In genomic region chr12:77679701-77680100, GRCh38 we compare ENCODE assay signal across 3 cellular contexts.
TF ChIP-seq lines count a peak whose summit lies in the region.

No MANE protein-coding gene starts in this region.

TF ChIP-seq in SK-N-SH treated with all-trans-retinoic acid at 6 μM for 48 hours, 23 proteins besides CTCF, POLR2A, EP300 and RAD21 (continued from another document):
- TF ChIP-seq CREB5 (CRISPR knock-in tag; IDR thresholded peaks at IDR 0.05; ENCODE audit: low read depth) (no peak), GLIS3 (CRISPR knock-in tag; IDR thresholded peaks at IDR 0.05) (no peak), ZC3H10 (CRISPR knock-in tag; IDR thresholded peaks at IDR 0.05) (no peak), RARB (CRISPR knock-in tag; IDR thresholded peaks at IDR 0.05) (no peak), ZNF8 (CRISPR knock-in tag; IDR thresholded peaks at IDR 0.05) (no peak), PATZ1 (CRISPR knock-in tag; IDR thresholded peaks at IDR 0.05; ENCODE audit: borderline replicate concordance) (no peak), TCF4 (CRISPR knock-in tag; IDR thresholded peaks at IDR 0.05; ENCODE audit: borderline replicate concordance) (no peak)

TF ChIP-seq in SK-N-SH, 30 proteins besides CTCF, POLR2A, EP300 and RAD21 (continued from another document):
- TF ChIP-seq PBX3 (IDR thresholded peaks at IDR 0.05) (no peak), TAF1 (IDR thresholded peaks at IDR 0.05; ENCODE audit: borderline replicate concordance, low read depth, low read length) (no peak), GATA2 (CRISPR knock-in tag; IDR thresholded peaks at IDR 0.05) (no peak), MXI1 (IDR thresholded peaks at IDR 0.05; ENCODE audit: low read depth, low read length) (no peak), MAX (IDR thresholded peaks at IDR 0.05; ENCODE audit: low read depth) (no peak), ZBTB33 (IDR thresholded peaks at IDR 0.05; ENCODE audit: borderline replicate concordance, low read depth) (no peak), FOXM1 (IDR thresholded peaks at IDR 0.05; ENCODE audit: low read depth) (no peak), CHD2 (IDR thresholded peaks at IDR 0.05; ENCODE audit: low read length, partially characterized antibody) (no peak), TCF12 (IDR thresholded peaks at IDR 0.05) (no peak), ELF1 (IDR thresholded peaks at IDR 0.05) (no peak), TEAD4 (IDR thresholded peaks at IDR 0.05; ENCODE audit: borderline replicate concordance, insufficient read depth) (no peak)

TF ChIP-seq in HepG2, 621 proteins besides CTCF, POLR2A, EP300 and RAD21:
- TF ChIP-seq, protein P1, sequence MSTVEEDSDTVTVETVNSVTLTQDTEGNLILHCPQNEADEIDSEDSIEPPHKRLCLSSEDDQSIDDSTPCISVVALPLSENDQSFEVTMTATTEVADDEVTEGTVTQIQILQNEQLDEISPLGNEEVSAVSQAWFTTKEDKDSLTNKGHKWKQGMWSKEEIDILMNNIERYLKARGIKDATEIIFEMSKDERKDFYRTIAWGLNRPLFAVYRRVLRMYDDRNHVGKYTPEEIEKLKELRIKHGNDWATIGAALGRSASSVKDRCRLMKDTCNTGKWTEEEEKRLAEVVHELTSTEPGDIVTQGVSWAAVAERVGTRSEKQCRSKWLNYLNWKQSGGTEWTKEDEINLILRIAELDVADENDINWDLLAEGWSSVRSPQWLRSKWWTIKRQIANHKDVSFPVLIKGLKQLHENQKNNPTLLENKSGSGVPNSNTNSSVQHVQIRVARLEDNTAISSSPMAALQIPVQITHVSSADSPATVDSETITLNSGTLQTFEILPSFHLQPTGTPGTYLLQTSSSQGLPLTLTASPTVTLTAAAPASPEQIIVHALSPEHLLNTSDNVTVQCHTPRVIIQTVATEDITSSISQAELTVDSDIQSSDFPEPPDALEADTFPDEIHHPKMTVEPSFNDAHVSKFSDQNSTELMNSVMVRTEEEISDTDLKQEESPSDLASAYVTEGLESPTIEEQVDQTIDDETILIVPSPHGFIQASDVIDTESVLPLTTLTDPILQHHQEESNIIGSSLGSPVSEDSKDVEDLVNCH (CRISPR knock-in tag; IDR thresholded peaks at IDR 0.05), result no peak
- TF ChIP-seq RAD51 (IDR thresholded peaks at IDR 0.05; ENCODE audit: borderline replicate concordance) (no peak), REPIN1 (CRISPR knock-in tag; IDR thresholded peaks at IDR 0.05; ENCODE audit: borderline replicate concordance, low read depth) (no peak), AHR (CRISPR knock-in tag; IDR thresholded peaks at IDR 0.05) (no peak), HIC2 (CRISPR knock-in tag; IDR thresholded peaks at IDR 0.05; ENCODE audit: low read depth) (no peak), GPN1 (CRISPR knock-in tag; IDR thresholded peaks at IDR 0.05; ENCODE audit: borderline replicate concordance) (no peak), IRX3 (CRISPR knock-in tag; IDR thresholded peaks at IDR 0.05; ENCODE audit: borderline replicate concordance, low read depth) (no peak), KLF13 (CRISPR knock-in tag; IDR thresholded peaks at IDR 0.05) (no peak), ZNF282 (IDR thresholded peaks at IDR 0.05; ENCODE audit: partially characterized antibody) (no peak), HNRNPK (IDR thresholded peaks at IDR 0.05; ENCODE audit: low read depth, low read length, poor library complexity, severe bottlenecking) (no peak), KLF16 (CRISPR knock-in tag; IDR thresholded peaks at IDR 0.05) (no peak), ZNF720 (CRISPR knock-in tag; IDR thresholded peaks at IDR 0.05) (no peak)
- TF ChIP-seq, protein P2, sequence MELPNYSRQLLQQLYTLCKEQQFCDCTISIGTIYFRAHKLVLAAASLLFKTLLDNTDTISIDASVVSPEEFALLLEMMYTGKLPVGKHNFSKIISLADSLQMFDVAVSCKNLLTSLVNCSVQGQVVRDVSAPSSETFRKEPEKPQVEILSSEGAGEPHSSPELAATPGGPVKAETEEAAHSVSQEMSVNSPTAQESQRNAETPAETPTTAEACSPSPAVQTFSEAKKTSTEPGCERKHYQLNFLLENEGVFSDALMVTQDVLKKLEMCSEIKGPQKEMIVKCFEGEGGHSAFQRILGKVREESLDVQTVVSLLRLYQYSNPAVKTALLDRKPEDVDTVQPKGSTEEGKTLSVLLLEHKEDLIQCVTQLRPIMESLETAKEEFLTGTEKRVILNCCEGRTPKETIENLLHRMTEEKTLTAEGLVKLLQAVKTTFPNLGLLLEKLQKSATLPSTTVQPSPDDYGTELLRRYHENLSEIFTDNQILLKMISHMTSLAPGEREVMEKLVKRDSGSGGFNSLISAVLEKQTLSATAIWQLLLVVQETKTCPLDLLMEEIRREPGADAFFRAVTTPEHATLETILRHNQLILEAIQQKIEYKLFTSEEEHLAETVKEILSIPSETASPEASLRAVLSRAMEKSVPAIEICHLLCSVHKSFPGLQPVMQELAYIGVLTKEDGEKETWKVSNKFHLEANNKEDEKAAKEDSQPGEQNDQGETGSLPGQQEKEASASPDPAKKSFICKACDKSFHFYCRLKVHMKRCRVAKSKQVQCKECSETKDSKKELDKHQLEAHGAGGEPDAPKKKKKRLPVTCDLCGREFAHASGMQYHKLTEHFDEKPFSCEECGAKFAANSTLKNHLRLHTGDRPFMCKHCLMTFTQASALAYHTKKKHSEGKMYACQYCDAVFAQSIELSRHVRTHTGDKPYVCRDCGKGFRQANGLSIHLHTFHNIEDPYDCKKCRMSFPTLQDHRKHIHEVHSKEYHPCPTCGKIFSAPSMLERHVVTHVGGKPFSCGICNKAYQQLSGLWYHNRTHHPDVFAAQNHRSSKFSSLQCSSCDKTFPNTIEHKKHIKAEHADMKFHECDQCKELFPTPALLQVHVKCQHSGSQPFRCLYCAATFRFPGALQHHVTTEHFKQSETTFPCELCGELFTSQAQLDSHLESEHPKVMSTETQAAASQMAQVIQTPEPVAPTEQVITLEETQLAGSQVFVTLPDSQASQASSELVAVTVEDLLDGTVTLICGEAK (IDR thresholded peaks at IDR 0.05), result no peak
- TF ChIP-seq, protein P2 (CRISPR knock-in tag; IDR thresholded peaks at IDR 0.05), result no peak
